In the genomic region with DNA sequence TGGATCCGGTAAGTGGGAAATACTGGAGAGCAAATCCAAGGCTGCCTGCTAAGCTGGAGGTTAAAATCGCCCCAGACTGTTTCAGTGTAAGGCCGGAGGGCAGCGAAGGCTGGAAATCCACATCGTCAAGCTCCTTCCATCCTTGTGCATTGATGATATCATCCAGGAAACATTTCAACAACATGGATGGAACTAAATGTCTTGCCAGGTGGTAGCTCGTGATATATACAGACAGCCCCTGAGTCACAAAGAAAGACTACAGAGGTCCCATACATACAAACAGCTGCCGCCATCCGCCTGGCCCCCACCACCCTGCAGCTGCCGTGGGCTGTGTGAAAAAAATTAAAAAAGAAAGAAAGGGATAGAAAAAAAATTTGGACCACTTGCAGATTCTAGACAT, we compare ENCODE assay signal across 12 cellular contexts.
DNase-seq lines count a peak whose midpoint lies in the region; ATAC-seq and TF ChIP-seq lines count a peak whose summit lies in the region.
"Had no signal": no experiment of that assay in that cellular context is flagged by ENCODE, and none has a peak within 500 bp of the region (broad histone marks: within the 10 kb centered on the region; RNA-seq: fewer than 3 reads in every experiment).

No MANE protein-coding gene starts in this region.

- peak; percentile 81 for ATAC-seq in foreskin keratinocyte
- no peak for ATAC-seq in HG03175 (IDR thresholded peaks at IDR 0.05; ENCODE audit: unreplicated experiment)
- ATAC-seq in GM19035 (IDR thresholded peaks at IDR 0.05; ENCODE audit: unreplicated experiment), result no peak

- DNase-seq in H4 (ENCODE audit: low spot score) (peak; percentile 84), T1000 (lab: John Stamatoyannopoulos, UW) (peak; percentile 71), foreskin keratinocyte (peak in 1 of 2 donors; percentile 73), putamen (ENCODE audit: low spot score) (peak; percentile 24), HAP-1 (ENCODE audit: low spot score in 2 of 2) (no peak)
- DNase-seq in activated naive CD4-positive, alpha-beta T cell treated with Interleukin-2 at 50 U/mL for 16 hours, result no peak
- DNase-seq: CD4-positive, alpha-beta T cell; NCI-H524 treated with DMSO at 0.1 percent for 48 hours had no signal

- in situ Hi-C loops in HAP-1 (cut with MboI; ENCODE audit: low sequenced_read_pairs), result no loop called here

- no peaks in the 10 kb centered on the region for H3K9me3 ChIP-seq in HAP-1
- H3K9me3 ChIP-seq: right atrium auricular region, thoracic aorta had no signal

- no peak for TF ChIP-seq CTCF in foreskin keratinocyte (conservative IDR thresholded peaks at IDR 0.05)

- no peaks in the 10 kb centered on the region for H3K36me3 ChIP-seq in HAP-1 (replicated peaks)
- H3K36me3 ChIP-seq: right atrium auricular region, thoracic aorta had no signal

- peaks cover 5% of the 10 kb centered on the region for H3K4me1 ChIP-seq in foreskin keratinocyte
- H3K4me1 ChIP-seq in HAP-1, result no peaks in the 10 kb centered on the region

- no peak overlapping the region for H3K27ac ChIP-seq in foreskin keratinocyte
- H3K27ac ChIP-seq: right atrium auricular region, thoracic aorta had no signal

- H3K27me3 ChIP-seq in foreskin keratinocyte (no peaks in the 10 kb centered on the region), HAP-1 (ENCODE audit: low read depth) (no peaks in the 10 kb centered on the region)
- H3K27me3 ChIP-seq: right atrium auricular region had no signal

- H3K4me3 ChIP-seq in HAP-1, result no peak overlapping the region
- H3K4me3 ChIP-seq: right atrium auricular region, thoracic aorta had no signal

Comparison
In these comparisons a context has a peak if more than half of its experiments do, and no peak if none do; other contexts are left out.
1. DNase-seq: peak in H4 (single experiment), T1000 (single experiment) and putamen (single experiment); none in activated naive CD4-positive, alpha-beta T cell treated with Interleukin-2 at 50 U/mL for 16 hours (single experiment) and HAP-1 (0 of 2).